In genomic region chr7:87004956-87005355, GRCh38 we compare ENCODE assay signal across 27 cellular contexts. TPM values are rescaled to one million over a fixed set of nuclear protein-coding genes. Genes with fewer than 3 reads are reported as not detected.
DNase-seq lines count a peak whose midpoint lies in the region; ATAC-seq, FAIRE-seq and TF ChIP-seq lines count a peak whose summit lies in the region.
"Had no signal": no experiment of that assay in that cellular context is flagged by ENCODE, and none has a peak within 500 bp of the region (broad histone marks: within the 10 kb centered on the region; RNA-seq: fewer than 3 reads in every experiment).

No MANE protein-coding gene starts in this region.

- H3K9me3 ChIP-seq in K562 (replicated peaks; ENCODE audit: control insufficient read depth, insufficient read depth, low read depth, low read length) (no peaks in the 10 kb centered on the region), neural cell (ENCODE audit: low read length) (no peaks in the 10 kb centered on the region)
- H3K9me3 ChIP-seq: BE2C had no signal

- no peaks in the 10 kb centered on the region for H3K9me1 ChIP-seq in K562 (ENCODE audit: control insufficient read depth, insufficient read depth, low read length)

- ATAC-seq in K562 (peak; percentile 21), GM19035 (IDR thresholded peaks at IDR 0.05; ENCODE audit: unreplicated experiment) (no peak)
- ATAC-seq: HepG2 had no signal

- no peaks in the 10 kb centered on the region for H3K9me2 ChIP-seq in neural cell (ENCODE audit: insufficient read depth, low read length)

- POLR2A ChIA-PET in K562 (lab: Yijun Ruan, JAX) (interaction anchor here (0.5 to 2.9 kb wide), 14 partner anchors 9 to 149 kb away, joined by 3 to 16 read pairs (median 4); partner anchors contain the start of gene DMTF1), HEK293T (lab: Yijun Ruan, JAX) (no interaction called here)

- intact Hi-C loops in K562 (cut with micrococcal nuclease) (loop anchor here (5.0 kb wide), 2 partner anchors 63 to 147 kb away; partner anchors contain the start of gene DMTF1), dorsolateral prefrontal cortex (cut with DNase I) (loop anchor here in 1 of 2 donors (5.0 kb wide), 2 partner anchors 38 to 52 kb away; partner anchors contain the start of gene ELAPOR2)

- H3K4me2 ChIP-seq in K562 (ENCODE audit: insufficient read depth, low read length) = peak overlapping the region; percentile 80
- no peak overlapping the region for H3K4me2 ChIP-seq in neural cell (ENCODE audit: low read length)

- H3F3A ChIP-seq in neural cell (ENCODE audit: insufficient read depth, low read length, poor library complexity, severe bottlenecking) = no peaks in the 10 kb centered on the region

- H3K27me3 ChIP-seq in K562 (ENCODE audit: control insufficient read depth in 2 of 2, insufficient read depth in 2 of 2, low read length in 2 of 2) = no peaks in the 10 kb centered on the region
- no peaks in the 10 kb centered on the region for H3K27me3 ChIP-seq in dorsolateral prefrontal cortex
- H3K27me3 ChIP-seq in neural cell (ENCODE audit: insufficient read depth, low read depth, low read length) = no peaks in the 10 kb centered on the region

- no TSS peak for BruUV-seq in K562 (replicated peaks; lab: Mats Ljungman, UMichigan)

- CTCF ChIA-PET in K562 (lab: Yijun Ruan, JAX; ENCODE audit: low intra/inter-chr PET ratio) (no interaction called here), HEK293T (lab: Yijun Ruan, JAX) (no interaction called here)

- DNase-seq in K562 (ENCODE audit: extremely low read depth in 1 of 4, low spot score in 3 of 4) (no peak), dorsolateral prefrontal cortex (no peak), substantia nigra (lab: John Stamatoyannopoulos, UW) (no peak), HEK293T (ENCODE audit: extremely low spot score) (no peak), KG1 (lab: John Stamatoyannopoulos, UW) (no peak)
- DNase-seq: BE2C; CD8-positive, alpha-beta memory T cell; DMS 273 treated with DMSO at 0.1 percent for 48 hours; DMS79; EL; GDM1; HCEC 1CT; MV-4-11; NCI-H1436 treated with DMSO at 0.1 percent for 48 hours; NCI-H187 treated with DMSO at 0.1 percent for 48 hours; NCI-H2171 treated with DMSO at 0.1 percent for 48 hours; Right ventricle myocardium superior; RPMI8226; SW 1271 had no signal

- 43% methylated on average over 1 of the region's 1 CpG for WGBS in K562 (ENCODE audit: insufficient coverage, low coverage, missing lambda C conversion rate)

- H4K20me1 ChIP-seq in K562 (replicated peaks; ENCODE audit: control insufficient read depth, insufficient read depth, low read length) = peaks cover 9% of the 10 kb centered on the region
- H4K20me1 ChIP-seq in neural cell (ENCODE audit: insufficient read depth) = no peaks in the 10 kb centered on the region

- H2AFZ ChIP-seq in K562 (ENCODE audit: low read depth, low read length) = peak overlapping the region; percentile 52; the same call in 1 of the 2 replicates
- H2AFZ ChIP-seq in neural cell (ENCODE audit: low read depth, low read length) = no peak overlapping the region

- H3K79me2 ChIP-seq in K562 (ENCODE audit: control insufficient read depth, insufficient read depth, low read length) (peaks cover 83% of the 10 kb centered on the region), neural cell (replicated peaks; ENCODE audit: insufficient read depth, low read length) (peaks cover 39% of the 10 kb centered on the region)

- H3K9ac ChIP-seq in K562 (ENCODE audit: insufficient read depth in 1 of 2, low read depth in 2 of 2, low read length in 2 of 2) (peak overlapping the region in 1 of 2 experiments; percentile 31; a peak in 2 of 4 replicates), neural cell (ENCODE audit: low read length) (no peak overlapping the region)

- no peak for TF ChIP-seq POLR2A in K562 (conservative IDR thresholded peaks at IDR 0.05)

- H3K27ac ChIP-seq in K562 (ENCODE audit: extremely low read depth, low read depth, low read length) (peak overlapping the region; percentile 66), dorsolateral prefrontal cortex (peak overlapping the region in 55 of 59 donors; percentile 10 to 91 (median 79)), neural cell (ENCODE audit: low read length) (peak overlapping the region; percentile 25), substantia nigra (ENCODE audit: low read depth, low read length, poor library complexity, severe bottlenecking) (peak overlapping the region; percentile 88)

- H3K36me3 ChIP-seq in K562 (ENCODE audit: control insufficient read depth, insufficient read depth, low read length) = no peaks in the 10 kb centered on the region
- H3K36me3 ChIP-seq in neural cell (ENCODE audit: insufficient read depth, low read length) = no peaks in the 10 kb centered on the region
- H3K36me3 ChIP-seq: BE2C had no signal

- TF ChIP-seq CTCF in K562 (IDR thresholded peaks at IDR 0.05 in 2 of 3, conservative IDR thresholded peaks at IDR 0.05 in 1 of 3; ENCODE audit: insufficient read depth in 2 of 3, low read depth in 1 of 3, low read length in 3 of 3) = no peak
- TF ChIP-seq CTCF in dorsolateral prefrontal cortex (IDR thresholded peaks at IDR 0.05 in 54 of 56, conservative IDR thresholded peaks at IDR 0.05 in 2 of 56; ENCODE audit: low read depth in 1 of 56, partially characterized antibody in 56 of 56) = no peak
- TF ChIP-seq CTCF in neural cell (IDR thresholded peaks at IDR 0.05; ENCODE audit: poor library complexity, severe bottlenecking) = no peak

- in situ Hi-C loops in K562 (cut with MboI) = no loop called here

- peaks cover 0 to 25% of the 10 kb centered on the region in 2 experiments; a peak in 3 of 5 replicates for H3K4me1 ChIP-seq in K562 (replicated peaks in 1 of 2; ENCODE audit: control insufficient read depth in 2 of 2, insufficient read depth in 2 of 2, low read length in 2 of 2)

- TF ChIP-seq RAD21 in K562 (CRISPR knock-in tag; conservative IDR thresholded peaks at IDR 0.05 in 1 of 2, IDR thresholded peaks at IDR 0.05 in 1 of 2) (no peak), neural cell (conservative IDR thresholded peaks at IDR 0.05) (no peak)

- no peak for FAIRE-seq in K562 (lab: Jason Lieb, UNC)
- FAIRE-seq: GM12878, GM19239, H1, HepG2 had no signal

- TF ChIP-seq EP300 in K562 (IDR thresholded peaks at IDR 0.05; ENCODE audit: low read length) (no peak), neural cell (conservative IDR thresholded peaks at IDR 0.05; ENCODE audit: poor library complexity, severe bottlenecking) (no peak)

- H3K4me3 ChIP-seq in K562 = no peak overlapping the region
- H3K4me3 ChIP-seq in dorsolateral prefrontal cortex = peak overlapping the region in 26 of 59 donors; percentile 5 to 63 (median 42)
- H3K4me3 ChIP-seq in neural cell (ENCODE audit: low read length) = no peak overlapping the region
- H3K4me3 ChIP-seq: GM12878 had no signal

TF ChIP-seq in K562, 482 proteins besides CTCF, POLR2A, EP300 and RAD21 (continues in another document):
- no peak for TF ChIP-seq ZBED1 (IDR thresholded peaks at IDR 0.05)

TF ChIP-seq in neural cell, 6 proteins besides CTCF, POLR2A, EP300 and RAD21 (continues in another document):
- TF ChIP-seq POLR2AphosphoS5 (IDR thresholded peaks at IDR 0.05) = no peak

TF ChIP-seq in HEK293T, 16 proteins besides CTCF, POLR2A, EP300 and RAD21:
- TF ChIP-seq SP1 (IDR thresholded peaks at IDR 0.05) (no peak), L3MBTL2 (conservative IDR thresholded peaks at IDR 0.05) (no peak), TARDBP (IDR thresholded peaks at IDR 0.05) (no peak), ARNT (IDR thresholded peaks at IDR 0.05) (no peak), ZNF384 (IDR thresholded peaks at IDR 0.05) (no peak), ELF4 (IDR thresholded peaks at IDR 0.05) (no peak), PKNOX1 (IDR thresholded peaks at IDR 0.05) (no peak), NFRKB (IDR thresholded peaks at IDR 0.05) (no peak), FOXA1 (IDR thresholded peaks at IDR 0.05) (no peak), LEF1 (IDR thresholded peaks at IDR 0.05; ENCODE audit: borderline replicate concordance) (no peak), HDGF (IDR thresholded peaks at IDR 0.05; ENCODE audit: borderline replicate concordance) (no peak), FOXM1 (IDR thresholded peaks at IDR 0.05; ENCODE audit: borderline replicate concordance) (no peak), CTBP1 (IDR thresholded peaks at IDR 0.05; ENCODE audit: borderline replicate concordance) (no peak), SUZ12 (IDR thresholded peaks at IDR 0.05) (no peak), BHLHE40 (IDR thresholded peaks at IDR 0.05; ENCODE audit: borderline replicate concordance) (no peak), FOXK2 (IDR thresholded peaks at IDR 0.05) (no peak)

RNA-seq across cellular contexts. Expression of gene ELAPOR2, which starts 54.5 kb away (rescaled TPM):
- total RNA-seq in K562 (2011; cell fraction: chromatin; rRNA removed; ENCODE audit: low replicate concordance) = 92.6 and 147 TPM in 2 replicates
- 32.9 and 51.5 TPM in 2 replicates for total RNA-seq in K562 (2011; cell fraction: nucleolus; rRNA removed)
- total RNA-seq in K562 (2011; cell fraction: nucleoplasm; rRNA removed) = 68.5 and 83.6 TPM in 2 replicates
- total RNA-seq in K562 (2014; rRNA removed) (23.4 and 24.7 TPM in 2 replicates), K562 (2014; rRNA removed; fragmentation: Illumina TruSeq; extraction: Trizol) (39.5 and 45.0 TPM in 2 replicates), K562 (2015; rRNA removed; fragmentation: Illumina TruSeq; extraction: Trizol) (39.3 and 42.9 TPM in 2 replicates), K562 (2021) (35.0 and 36.3 TPM in 2 replicates), dorsolateral prefrontal cortex (100 to 1,000 TPM in 4 of 120 experiments, 10 to 100 TPM in 116; 20.9 to 146 (median 56.8) TPM)
- polyA plus RNA-seq in K562 (2011; rRNA removed) (35.4 and 72.0 TPM in 2 replicates), K562 (2014; fragmentation: Illumina TruSeq; extraction: Trizol) (32.7 and 33.3 TPM in 2 replicates), K562 (2014; fragmentation: Nextera tagmentation; extraction: Ambion mirVana) (10 to 100 TPM in 1 of 2 experiments, 1 to 10 TPM in 1; 9.2 to 17.3 TPM), K562 (2014; rRNA removed) (25.8 and 37.6 TPM in 2 replicates), neural cell (21.9 and 30.5 TPM in 2 replicates)
- polyA plus RNA-seq in K562 (2011; cell fraction: cytosol; rRNA removed) = 15.4 and 19.1 TPM in 2 replicates
- polyA plus RNA-seq in K562 (2011; cell fraction: nucleus; rRNA removed) = 71.8 and 83.4 TPM in 2 replicates
- polyA plus RNA-seq in K562 (2012) = 43.5 and 62.0 TPM in 2 replicates
- 98.4 and 156 TPM in 2 replicates for polyA minus RNA-seq in K562 (2011; rRNA and poly(A)+ RNA removed)
- polyA minus RNA-seq in K562 (2011; cell fraction: cytosol; rRNA and poly(A)+ RNA removed) = 16.2 and 36.8 TPM in 2 replicates
- polyA minus RNA-seq in K562 (2011; cell fraction: nucleus; rRNA and poly(A)+ RNA removed) = 70.4 and 105 TPM in 2 replicates
- polyA minus RNA-seq in neural cell = 72.8 and 81.6 TPM in 2 replicates
- total RNA-seq: A673 had no signal
- polyA plus RNA-seq: CD14-positive monocyte had no signal

Comparison
In these comparisons a context has a peak if more than half of its experiments do, and no peak if none do; other contexts are left out.
1. H3K27ac ChIP-seq: peak in every context shown above with its lines; median percentile 88 in substantia nigra; 79 in dorsolateral prefrontal cortex; 66 in K562; 25 in neural cell.